In genomic region chr15:51758645-51759044, GRCh38 we compare ENCODE assay signal across 1 cellular context.
TF ChIP-seq lines count a peak whose summit lies in the region.

No MANE protein-coding gene starts in this region.

TF ChIP-seq in HepG2, 621 proteins besides CTCF, POLR2A, EP300 and RAD21:
- TF ChIP-seq ZNF616 (CRISPR knock-in tag; IDR thresholded peaks at IDR 0.05; ENCODE audit: low read depth) (no peak), FOXK1 (CRISPR knock-in tag; IDR thresholded peaks at IDR 0.05; ENCODE audit: borderline replicate concordance, low read depth) (no peak), ZNF296 (CRISPR knock-in tag; conservative IDR thresholded peaks at IDR 0.05) (no peak), ZNF230 (CRISPR knock-in tag; IDR thresholded peaks at IDR 0.05) (no peak), HBP1 (CRISPR knock-in tag; IDR thresholded peaks at IDR 0.05; ENCODE audit: low read depth) (no peak), GMEB1 (CRISPR knock-in tag; IDR thresholded peaks at IDR 0.05; ENCODE audit: borderline replicate concordance) (no peak), CREB1 (IDR thresholded peaks at IDR 0.05) (no peak), CREB1 (CRISPR knock-in tag; IDR thresholded peaks at IDR 0.05) (no peak), JUN (CRISPR knock-in tag; IDR thresholded peaks at IDR 0.05) (no peak), ZNF605 (CRISPR knock-in tag; IDR thresholded peaks at IDR 0.05) (no peak), MYNN (CRISPR knock-in tag; IDR thresholded peaks at IDR 0.05; ENCODE audit: low read depth) (no peak), SOX13 (IDR thresholded peaks at IDR 0.05) (no peak), SOX13 (CRISPR knock-in tag; conservative IDR thresholded peaks at IDR 0.05 in 1 of 2, IDR thresholded peaks at IDR 0.05 in 1 of 2) (no peak), ZFP91 (CRISPR knock-in tag; IDR thresholded peaks at IDR 0.05; ENCODE audit: borderline replicate concordance) (no peak), ZBTB37 (CRISPR knock-in tag; IDR thresholded peaks at IDR 0.05) (no peak)
TF ChIP-seq in HepG2: peak in this region for 0.
